Comparison of ENCODE assay signal across 8 cellular contexts in genomic region chr4:1870578-1871443, GRCh38. TPM values are rescaled to one million over a fixed set of nuclear protein-coding genes. Genes with fewer than 3 reads are reported as not detected.
DNase-seq lines count a peak whose midpoint lies in the region; ATAC-seq and TF ChIP-seq lines count a peak whose summit lies in the region.

TSS of gene NSD2 (plus strand) at chr4:1871393. CDS start at chr4:1900655, 29,262 bp downstream.

- H3K9ac ChIP-seq in GM23248 (peak within 1 kb of the TSS; percentile 97), Karpas-422 (ENCODE audit: low read length) (peak within 1 kb of the TSS; percentile 97)

- H3K4me2 ChIP-seq in GM23248 (ENCODE audit: unreplicated experiment) = peak within 1 kb of the TSS; percentile 98
- H3K4me2 ChIP-seq in Karpas-422 (ENCODE audit: low read depth, low read length, poor library complexity, severe bottlenecking) = peak within 1 kb of the TSS; percentile 92

- no peaks in the 10 kb centered on the region for H3K9me3 Mint-ChIP-seq in activated T-helper 17 cell treated with anti-CD3 and anti-CD28 coated beads, Interleukin-2, amount 50 U/mL, for 72 hours
- H3K9me3 Mint-ChIP-seq in natural killer cell treated with Interleukin-12 subunit alpha and Interleukin-12 subunit beta and Interleukin-15 and Interleukin-18, amount 100 ng/mL, for 72 hours = no peaks in the 10 kb centered on the region

- H3K9me3 ChIP-seq in GM23248 (ENCODE audit: low read depth) (no peaks in the 10 kb centered on the region), Karpas-422 (ENCODE audit: low read length) (no peaks in the 10 kb centered on the region), RWPE2 (ENCODE audit: severe bottlenecking) (no peaks in the 10 kb centered on the region)

- peaks cover 12% of the 10 kb centered on the region for H3K36me3 Mint-ChIP-seq in activated T-helper 17 cell treated with anti-CD3 and anti-CD28 coated beads, Interleukin-2, amount 50 U/mL, for 72 hours (ENCODE audit: low read depth)
- peaks cover 9% of the 10 kb centered on the region for H3K36me3 Mint-ChIP-seq in natural killer cell treated with Interleukin-12 subunit alpha and Interleukin-12 subunit beta and Interleukin-15 and Interleukin-18, amount 100 ng/mL, for 72 hours

- peaks cover 25% of the 10 kb centered on the region for H3F3A ChIP-seq in GM23248 (ENCODE audit: insufficient read depth)

- H2AFZ ChIP-seq in GM23248 (peak within 1 kb of the TSS; percentile 81), Karpas-422 (ENCODE audit: low read length) (peak within 1 kb of the TSS; percentile 91; the same call in 1 of the 2 replicates)

- H3K27ac ChIP-seq in GM23248 (peak within 1 kb of the TSS; percentile 95), Karpas-422 (ENCODE audit: low read length) (peak within 1 kb of the TSS; percentile 87), RWPE2 (ENCODE audit: poor library complexity, severe bottlenecking) (peak within 1 kb of the TSS; percentile 92)

- H3K9me2 ChIP-seq in GM23248 (ENCODE audit: insufficient read depth) (no peaks in the 10 kb centered on the region), Karpas-422 (replicated peaks; ENCODE audit: insufficient read depth, low read length) (no peaks in the 10 kb centered on the region)

- H3K27me3 Mint-ChIP-seq in activated T-helper 17 cell treated with anti-CD3 and anti-CD28 coated beads, Interleukin-2, amount 50 U/mL, for 72 hours = no peaks in the 10 kb centered on the region
- H3K27me3 Mint-ChIP-seq in natural killer cell treated with Interleukin-12 subunit alpha and Interleukin-12 subunit beta and Interleukin-15 and Interleukin-18, amount 100 ng/mL, for 72 hours = no peaks in the 10 kb centered on the region

- ATAC-seq in RWPE2 (ENCODE audit: low read depth) = peak; percentile 48
- peak; percentile 65 for ATAC-seq in activated T-helper 17 cell treated with anti-CD3 and anti-CD28 coated beads, Interleukin-2, amount 50 U/mL, for 72 hours (replicated peaks)
- peak; percentile 84 to 88 for ATAC-seq in natural killer cell treated with Interleukin-12 subunit alpha and Interleukin-12 subunit beta and Interleukin-15 and Interleukin-18, amount 100 ng/mL, for 72 hours

- peak within 1 kb of the TSS; percentile 96 for H3K27ac Mint-ChIP-seq in activated T-helper 17 cell treated with anti-CD3 and anti-CD28 coated beads, Interleukin-2, amount 50 U/mL, for 72 hours
- H3K27ac Mint-ChIP-seq in natural killer cell treated with Interleukin-12 subunit alpha and Interleukin-12 subunit beta and Interleukin-15 and Interleukin-18, amount 100 ng/mL, for 72 hours = peak within 1 kb of the TSS; percentile 93

- H4K20me1 ChIP-seq in GM23248 (ENCODE audit: insufficient read depth) (no peaks in the 10 kb centered on the region), Karpas-422 (ENCODE audit: insufficient read depth, low read depth, low read length) (peaks cover 9% of the 10 kb centered on the region; the same call in 1 of the 2 replicates)

- H3K36me3 ChIP-seq in GM23248 (ENCODE audit: low read depth) = no peaks in the 10 kb centered on the region
- no peaks in the 10 kb centered on the region for H3K36me3 ChIP-seq in Karpas-422 (ENCODE audit: insufficient read depth, low read length)
- peaks cover 10% of the 10 kb centered on the region for H3K36me3 ChIP-seq in RWPE2 (ENCODE audit: low read depth)

- peaks cover 25% of the 10 kb centered on the region for H3K4me1 ChIP-seq in GM23248 (ENCODE audit: insufficient read depth)
- H3K4me1 ChIP-seq in Karpas-422 (ENCODE audit: low read length) = peaks cover 33% of the 10 kb centered on the region
- H3K4me1 ChIP-seq in RWPE2 (ENCODE audit: insufficient read depth, poor library complexity, severe bottlenecking) = peaks cover 20% of the 10 kb centered on the region

- H3K4me1 Mint-ChIP-seq in activated T-helper 17 cell treated with anti-CD3 and anti-CD28 coated beads, Interleukin-2, amount 50 U/mL, for 72 hours = peaks cover 27% of the 10 kb centered on the region
- H3K4me1 Mint-ChIP-seq in natural killer cell treated with Interleukin-12 subunit alpha and Interleukin-12 subunit beta and Interleukin-15 and Interleukin-18, amount 100 ng/mL, for 72 hours (ENCODE audit: low read depth in 2 of 2) = peaks cover 22 to 32% of the 10 kb centered on the region in 2 donors

- H3K79me2 ChIP-seq in GM23248 (ENCODE audit: insufficient read depth) (peaks cover 37% of the 10 kb centered on the region), Karpas-422 (ENCODE audit: low read length) (peaks cover 43% of the 10 kb centered on the region)

- no peak for TF ChIP-seq CTCF in RWPE2 (IDR thresholded peaks at IDR 0.05; ENCODE audit: poor library complexity, severe bottlenecking)

- 0 to 1% methylated on average over 28 to 41 of the region's 155 CpGs for WGBS in GM23248 (ENCODE audit: low coverage in 1 of 2, low lambda C conversion rate in 2 of 2, missing lambda C conversion rate in 2 of 2), 2 experiments

- H3K27me3 ChIP-seq in GM23248 (replicated peaks; ENCODE audit: insufficient read depth) (no peaks in the 10 kb centered on the region), Karpas-422 (ENCODE audit: low read length) (no peaks in the 10 kb centered on the region), RWPE2 (ENCODE audit: insufficient read depth, poor library complexity, severe bottlenecking) (no peaks in the 10 kb centered on the region)

- in situ Hi-C loops in GM23248 (cut with MboI) = no loop called here

- DNase-seq in Daoy (ENCODE audit: low read depth) (peak; percentile 93), GM23248 (peak; percentile 98), Karpas-422 (peak; percentile 97), RWPE2 (ENCODE audit: low spot score) (peak; percentile 84), fibroblast of peridontal ligament (ENCODE audit: extremely low read depth) (peak; percentile 79)
- DNase-seq in natural killer cell treated with Interleukin-12 subunit alpha and Interleukin-12 subunit beta and Interleukin-15 and Interleukin-18, amount 100 ng/mL, for 72 hours (ENCODE audit: low spot score) = peak; percentile 92
- peak; percentile 84 for DNase-seq in stimulated activated naive CD4-positive, alpha-beta T cell treated with Interleukin-2 at 50 U/mL for 16 hours (lab: John Stamatoyannopoulos, UW)

- peak within 1 kb of the TSS; percentile 95 for H3K4me3 Mint-ChIP-seq in activated T-helper 17 cell treated with anti-CD3 and anti-CD28 coated beads, Interleukin-2, amount 50 U/mL, for 72 hours
- H3K4me3 Mint-ChIP-seq in natural killer cell treated with Interleukin-12 subunit alpha and Interleukin-12 subunit beta and Interleukin-15 and Interleukin-18, amount 100 ng/mL, for 72 hours = peak within 1 kb of the TSS; percentile 95

- H3K4me3 ChIP-seq in GM23248 (peak within 1 kb of the TSS; percentile 85), Karpas-422 (ENCODE audit: low read length) (peak within 1 kb of the TSS; percentile 94), RWPE2 (ENCODE audit: severe bottlenecking) (peak within 1 kb of the TSS; percentile 91)

RNA-seq across cellular contexts. Expression of gene NSD2, which starts in this region (rescaled TPM):
- 60.2 and 75.1 TPM in 2 replicates for total RNA-seq in Daoy (2014; rRNA removed; shearing (Covaris generic))
- total RNA-seq in GM23248 (2014; rRNA removed; shearing (Covaris generic)) = 32.4 and 41.0 TPM in 2 replicates
- 19.1 and 20.1 TPM in 2 replicates for polyA plus RNA-seq in GM23248 (2016; fragmentation: Nextera tagmentation; extraction: Ambion mirVana)
- 54.9 and 64.9 TPM in 2 replicates for total RNA-seq in Karpas-422 (2014; rRNA removed; shearing (Covaris generic); ENCODE audit: low replicate concordance)
- total RNA-seq in activated T-helper 17 cell treated with anti-CD3 and anti-CD28 coated beads, Interleukin-2, amount 50 U/mL, for 72 hours = 100 to 1,000 TPM; 187 to 239 TPM
- 100 to 1,000 TPM; 127 to 375 TPM for total RNA-seq in natural killer cell treated with Interleukin-12 subunit alpha and Interleukin-12 subunit beta and Interleukin-15 and Interleukin-18, amount 100 ng/mL, for 72 hours

Comparison
In these comparisons a context has a peak if more than half of its experiments do, and no peak if none do; other contexts are left out.
1. Peak in every context shown above with its lines: DNase-seq, ATAC-seq, H3K4me3 ChIP-seq and H3K27ac ChIP-seq.